ENCODE assay signal across 7 cellular contexts in the genomic region with DNA sequence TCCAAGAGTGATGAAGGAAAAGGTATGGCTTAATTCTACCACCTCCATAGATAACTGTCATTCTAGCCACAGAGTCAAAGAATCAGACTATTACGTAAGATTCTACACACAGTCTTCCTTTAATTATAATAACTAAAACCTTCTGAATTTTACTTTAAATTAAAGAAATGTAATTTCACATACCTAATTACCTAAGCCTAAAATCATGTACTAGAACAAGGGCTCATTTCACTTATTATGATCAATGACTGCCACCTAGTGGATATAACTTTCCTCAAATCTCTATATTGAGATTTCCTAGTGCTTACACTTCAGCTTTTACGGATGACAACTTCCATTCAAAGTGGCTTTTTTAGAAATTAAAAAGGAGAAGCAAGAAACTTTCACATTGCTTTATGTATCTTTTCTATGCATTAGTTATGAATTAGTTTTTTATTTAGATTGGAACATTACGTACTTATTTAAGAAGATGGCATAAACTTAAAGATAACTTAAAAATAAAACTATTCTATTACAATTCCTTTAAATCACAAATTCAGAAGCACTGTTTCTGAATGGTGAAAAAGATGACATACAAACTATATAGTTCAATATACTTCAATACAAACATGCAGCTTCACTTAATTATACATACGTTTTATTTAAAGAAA. TPM values are rescaled to one million over a fixed set of nuclear protein-coding genes. Genes with fewer than 3 reads are reported as not detected.
A peak's percentile ranks its signal among the peaks of the same experiment; 100 is the strongest.
DNase-seq lines count a peak whose midpoint lies in the region; ATAC-seq and TF ChIP-seq lines count a peak whose summit lies in the region.

No MANE protein-coding gene starts in this region.

- H3K9ac ChIP-seq in OCI-LY1 (ENCODE audit: low read length) (no peak overlapping the region), endodermal cell (ENCODE audit: extremely low read depth, low read length, poor library complexity, severe bottlenecking) (no peak overlapping the region)

- H3K4me1 Mint-ChIP-seq in endodermal cell: no peaks in the 10 kb centered on the region

- H3K36me3 Mint-ChIP-seq in endodermal cell (ENCODE audit: low read depth): no peaks in the 10 kb centered on the region

- no peak overlapping the region for H3K27ac Mint-ChIP-seq in endodermal cell

- no peaks in the 10 kb centered on the region for H3K9me3 Mint-ChIP-seq in endodermal cell

- in situ Hi-C loops in GM13976 (cut with MboI; ENCODE audit: low sequenced_read_pairs, unreplicated experiment): loop anchor here (25.0 kb wide), 1 partner anchor 710 kb away; no protein-coding TSS in a partner anchor

- H3K4me3 ChIP-seq in OCI-LY1 (ENCODE audit: low read depth, low read length, poor library complexity, severe bottlenecking) (no peak overlapping the region), endodermal cell (ENCODE audit: low read length) (no peak overlapping the region)

- DNase-seq in GM13976 (ENCODE audit: low spot score) (peak; percentile 38), HPDE6-E6E7 (ENCODE audit: extremely low spot score) (peak; percentile 5), endodermal cell (no peak), middle frontal gyrus (ENCODE audit: extremely low spot score, low spot score) (peak; percentile 66)
- DNase-seq in stimulated activated CD4-positive, alpha-beta T cell treated with anti-CD3 and anti-CD28 coated beads, Interleukin-4, amount 100 ng/mL, for 1 hour: no peak

- H3K79me2 ChIP-seq in OCI-LY1 (ENCODE audit: insufficient read depth, low read length): no peaks in the 10 kb centered on the region

- H3K27ac ChIP-seq in OCI-LY1 (ENCODE audit: low read depth, low read length, poor library complexity, severe bottlenecking): no peak overlapping the region
- no peak overlapping the region for H3K27ac ChIP-seq in endodermal cell (ENCODE audit: low read depth, low read length)

- H3K27me3 ChIP-seq in OCI-LY1 (ENCODE audit: insufficient read depth, low read length): no peaks in the 10 kb centered on the region
- H3K27me3 ChIP-seq in endodermal cell (ENCODE audit: control insufficient read depth, insufficient read depth, low read length, poor library complexity, severe bottlenecking): no peaks in the 10 kb centered on the region

- no peak overlapping the region for H2AFZ ChIP-seq in OCI-LY1 (ENCODE audit: low read length)

- H3K27me3 Mint-ChIP-seq in endodermal cell (ENCODE audit: insufficient read depth): no peaks in the 10 kb centered on the region

- no peaks in the 10 kb centered on the region for H3K36me3 ChIP-seq in OCI-LY1 (ENCODE audit: insufficient read depth, low read length)
- H3K36me3 ChIP-seq in endodermal cell (ENCODE audit: control insufficient read depth, insufficient read depth, low read length): no peaks in the 10 kb centered on the region

- no peaks in the 10 kb centered on the region for H3F3A ChIP-seq in OCI-LY1 (ENCODE audit: insufficient read depth, low read length)

- ATAC-seq in HG03135 (IDR thresholded peaks at IDR 0.05; ENCODE audit: unreplicated experiment): no peak

- TF ChIP-seq CTCF in GM13976 (IDR thresholded peaks at IDR 0.05; ENCODE audit: borderline replicate concordance, control extremely low read depth, extremely low read depth, insufficient read depth, missing control alignments) (peak; percentile 21), OCI-LY1 (IDR thresholded peaks at IDR 0.05; ENCODE audit: low read length) (peak; percentile 64), endodermal cell (conservative IDR thresholded peaks at IDR 0.05) (peak; percentile 83)

- no peaks in the 10 kb centered on the region for H4K20me1 ChIP-seq in OCI-LY1 (ENCODE audit: insufficient read depth, low read length)

- H3K9me2 ChIP-seq in OCI-LY1 (ENCODE audit: low read depth, low read length): no peaks in the 10 kb centered on the region

- no peak overlapping the region for H3K4me3 Mint-ChIP-seq in endodermal cell

- H3K4me1 ChIP-seq in OCI-LY1 (ENCODE audit: insufficient read depth, low read length, severe bottlenecking): no peaks in the 10 kb centered on the region
- H3K4me1 ChIP-seq in endodermal cell (ENCODE audit: control insufficient read depth, insufficient read depth, low read length): no peaks in the 10 kb centered on the region

- 67% methylated on average over 3 of the region's 4 CpGs; no CpG with 5 or more reads in 1 of the 2 experiments for whole genome bisulfite sequencing in endodermal cell (ENCODE audit: insufficient coverage in 1 of 2, insufficient read length in 1 of 2), 2 experiments

- no peak overlapping the region for H3K4me2 ChIP-seq in OCI-LY1 (ENCODE audit: low read length)

- H3K9me3 ChIP-seq in OCI-LY1 (ENCODE audit: low read length): no peaks in the 10 kb centered on the region
- H3K9me3 ChIP-seq in endodermal cell (ENCODE audit: control insufficient read depth, low read length): no peaks in the 10 kb centered on the region

RNA-seq across cellular contexts. Expression of a gene that starts 18.2 kb away (rescaled TPM):
- total RNA-seq in endodermal cell: not detected
- 0.14 TPM for polyA plus RNA-seq in endodermal cell (2013, experiment 1 of 2)
- polyA plus RNA-seq in endodermal cell (2013, experiment 2 of 2): 0.25 TPM

Comparison
In these comparisons a context has a peak if more than half of its experiments do, and no peak if none do; other contexts are left out.
1. DNase-seq: peak in GM13976 (single experiment), HPDE6-E6E7 (single experiment) and middle frontal gyrus (single experiment); none in endodermal cell (single experiment) and stimulated activated CD4-positive, alpha-beta T cell treated with anti-CD3 and anti-CD28 coated beads, Interleukin-4, amount 100 ng/mL, for 1 hour (single experiment).
2. CTCF ChIP-seq: peak in every context shown above with its lines; median percentile 83 in endodermal cell; 64 in OCI-LY1; 21 in GM13976.